1 cellular context compared by ENCODE assay signal in the genomic region with DNA sequence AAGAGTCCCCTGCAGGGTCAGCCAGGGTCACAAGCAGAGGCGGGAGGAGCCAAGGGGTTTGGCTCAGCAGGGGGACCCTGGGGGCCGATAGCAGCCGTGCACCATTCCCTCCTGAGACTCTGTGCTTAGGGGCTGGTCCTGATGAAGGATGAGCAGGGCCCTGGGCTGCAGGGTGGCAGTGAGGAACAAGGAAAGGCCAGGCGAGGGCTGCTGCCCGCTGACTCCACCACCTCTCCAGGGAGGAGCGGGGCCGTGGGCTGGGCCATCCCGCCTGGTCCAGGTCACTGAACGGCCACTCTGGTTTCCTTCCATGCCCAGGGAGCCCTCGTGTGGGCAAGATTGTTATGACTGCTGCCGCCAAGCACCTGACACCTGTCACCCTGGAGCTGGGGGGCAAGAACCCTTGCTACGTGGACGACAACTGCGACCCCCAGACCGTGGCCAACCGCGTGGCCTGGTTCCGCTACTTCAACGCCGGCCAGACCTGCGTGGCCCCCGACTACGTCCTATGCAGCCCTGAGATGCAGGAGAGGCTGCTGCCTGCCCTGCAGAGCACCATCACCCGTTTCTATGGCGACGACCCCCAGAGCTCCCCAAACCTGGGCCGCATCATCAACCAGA.
TF ChIP-seq lines count a peak whose summit lies in the region.

No MANE protein-coding gene starts in this region.

TF ChIP-seq in HepG2, 621 proteins besides CTCF, POLR2A, EP300 and RAD21 (continued from another document and continues in another):
- TF ChIP-seq, protein P1, sequence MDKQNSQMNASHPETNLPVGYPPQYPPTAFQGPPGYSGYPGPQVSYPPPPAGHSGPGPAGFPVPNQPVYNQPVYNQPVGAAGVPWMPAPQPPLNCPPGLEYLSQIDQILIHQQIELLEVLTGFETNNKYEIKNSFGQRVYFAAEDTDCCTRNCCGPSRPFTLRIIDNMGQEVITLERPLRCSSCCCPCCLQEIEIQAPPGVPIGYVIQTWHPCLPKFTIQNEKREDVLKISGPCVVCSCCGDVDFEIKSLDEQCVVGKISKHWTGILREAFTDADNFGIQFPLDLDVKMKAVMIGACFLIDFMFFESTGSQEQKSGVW (CRISPR knock-in tag; IDR thresholded peaks at IDR 0.05; ENCODE audit: borderline replicate concordance): no peak
- TF ChIP-seq RARA (CRISPR knock-in tag; IDR thresholded peaks at IDR 0.05) (peak; percentile 79), SMC3 (IDR thresholded peaks at IDR 0.05; ENCODE audit: low read length) (peak; percentile 46), RELA (CRISPR knock-in tag; IDR thresholded peaks at IDR 0.05) (no peak), IRX3 (CRISPR knock-in tag; IDR thresholded peaks at IDR 0.05; ENCODE audit: borderline replicate concordance, low read depth) (no peak), ZNF782 (CRISPR knock-in tag; IDR thresholded peaks at IDR 0.05; ENCODE audit: borderline replicate concordance) (no peak), SALL2 (CRISPR knock-in tag; IDR thresholded peaks at IDR 0.05) (no peak), ZNF749 (CRISPR knock-in tag; IDR thresholded peaks at IDR 0.05; ENCODE audit: borderline replicate concordance) (no peak), MED8 (CRISPR knock-in tag; IDR thresholded peaks at IDR 0.05; ENCODE audit: insufficient replicate concordance) (peak; percentile 36), SAP130 (CRISPR knock-in tag; IDR thresholded peaks at IDR 0.05; ENCODE audit: low read depth) (peak; percentile 25; the same call in 1 of the 2 replicates), ZNF768 (CRISPR knock-in tag; IDR thresholded peaks at IDR 0.05) (peak; percentile 81), NR2F6 (IDR thresholded peaks at IDR 0.05) (0 out of 2 replicates have a peak, but pooled peaks have one; percentile 3), NR2F6 (CRISPR knock-in tag; IDR thresholded peaks at IDR 0.05) (no peak; the same call in 1 of the 2 replicates), PAX8 (CRISPR knock-in tag; IDR thresholded peaks at IDR 0.05; ENCODE audit: borderline replicate concordance) (no peak), SOX6 (IDR thresholded peaks at IDR 0.05) (no peak), SOX6 (CRISPR knock-in tag; IDR thresholded peaks at IDR 0.05) (peak; percentile 24; the same call in 1 of the 2 replicates), ZBTB38 (CRISPR knock-in tag; IDR thresholded peaks at IDR 0.05) (0 out of 2 replicates have a peak, but pooled peaks have one; percentile 17), HNRNPL (IDR thresholded peaks at IDR 0.05; ENCODE audit: low read depth, low read length) (peak; percentile 68; the same call in 1 of the 2 replicates), ZEB1 (IDR thresholded peaks at IDR 0.05; ENCODE audit: insufficient replicate concordance, low read depth) (no peak), MTA1 (CRISPR knock-in tag; IDR thresholded peaks at IDR 0.05; ENCODE audit: borderline replicate concordance) (0 out of 2 replicates have a peak, but pooled peaks have one; percentile 18), SMYD3 (CRISPR knock-in tag; IDR thresholded peaks at IDR 0.05) (no peak), ZNF788 (CRISPR knock-in tag; IDR thresholded peaks at IDR 0.05; ENCODE audit: borderline replicate concordance) (0 out of 2 replicates have a peak, but pooled peaks have one; percentile 25), SSRP1 (CRISPR knock-in tag; IDR thresholded peaks at IDR 0.05) (0 out of 2 replicates have a peak, but pooled peaks have one; percentile 22), RXRA (CRISPR knock-in tag; IDR thresholded peaks at IDR 0.05) (peak; percentile 65; the same call in 1 of the 2 replicates), ZNF333 (CRISPR knock-in tag; IDR thresholded peaks at IDR 0.05; ENCODE audit: borderline replicate concordance) (peak; percentile 72; the same call in 1 of the 2 replicates), ZNF777 (CRISPR knock-in tag; IDR thresholded peaks at IDR 0.05) (no peak)
- TF ChIP-seq, protein P2, sequence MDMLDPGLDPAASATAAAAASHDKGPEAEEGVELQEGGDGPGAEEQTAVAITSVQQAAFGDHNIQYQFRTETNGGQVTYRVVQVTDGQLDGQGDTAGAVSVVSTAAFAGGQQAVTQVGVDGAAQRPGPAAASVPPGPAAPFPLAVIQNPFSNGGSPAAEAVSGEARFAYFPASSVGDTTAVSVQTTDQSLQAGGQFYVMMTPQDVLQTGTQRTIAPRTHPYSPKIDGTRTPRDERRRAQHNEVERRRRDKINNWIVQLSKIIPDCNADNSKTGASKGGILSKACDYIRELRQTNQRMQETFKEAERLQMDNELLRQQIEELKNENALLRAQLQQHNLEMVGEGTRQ (IDR thresholded peaks at IDR 0.05; ENCODE audit: low read depth, low read length): no peak
- TF ChIP-seq, protein P2 (CRISPR knock-in tag; IDR thresholded peaks at IDR 0.05; ENCODE audit: borderline replicate concordance): no peak
- TF ChIP-seq, protein P3, sequence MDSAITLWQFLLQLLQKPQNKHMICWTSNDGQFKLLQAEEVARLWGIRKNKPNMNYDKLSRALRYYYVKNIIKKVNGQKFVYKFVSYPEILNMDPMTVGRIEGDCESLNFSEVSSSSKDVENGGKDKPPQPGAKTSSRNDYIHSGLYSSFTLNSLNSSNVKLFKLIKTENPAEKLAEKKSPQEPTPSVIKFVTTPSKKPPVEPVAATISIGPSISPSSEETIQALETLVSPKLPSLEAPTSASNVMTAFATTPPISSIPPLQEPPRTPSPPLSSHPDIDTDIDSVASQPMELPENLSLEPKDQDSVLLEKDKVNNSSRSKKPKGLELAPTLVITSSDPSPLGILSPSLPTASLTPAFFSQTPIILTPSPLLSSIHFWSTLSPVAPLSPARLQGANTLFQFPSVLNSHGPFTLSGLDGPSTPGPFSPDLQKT (CRISPR knock-in tag; IDR thresholded peaks at IDR 0.05; ENCODE audit: borderline replicate concordance): no peak
- TF ChIP-seq, protein P4, sequence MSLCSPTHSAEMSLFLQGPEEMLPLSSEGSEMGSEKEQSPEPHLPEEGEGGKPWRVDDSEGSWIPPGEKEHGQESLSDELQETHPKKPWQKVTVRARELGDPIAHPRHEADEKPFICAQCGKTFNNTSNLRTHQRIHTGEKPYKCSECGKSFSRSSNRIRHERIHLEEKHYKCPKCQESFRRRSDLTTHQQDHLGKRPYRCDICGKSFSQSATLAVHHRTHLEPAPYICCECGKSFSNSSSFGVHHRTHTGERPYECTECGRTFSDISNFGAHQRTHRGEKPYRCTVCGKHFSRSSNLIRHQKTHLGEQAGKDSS (CRISPR knock-in tag; IDR thresholded peaks at IDR 0.05; ENCODE audit: borderline replicate concordance, low read depth): peak; percentile 39; the same call in 1 of the 2 replicates
- TF ChIP-seq, protein P5, sequence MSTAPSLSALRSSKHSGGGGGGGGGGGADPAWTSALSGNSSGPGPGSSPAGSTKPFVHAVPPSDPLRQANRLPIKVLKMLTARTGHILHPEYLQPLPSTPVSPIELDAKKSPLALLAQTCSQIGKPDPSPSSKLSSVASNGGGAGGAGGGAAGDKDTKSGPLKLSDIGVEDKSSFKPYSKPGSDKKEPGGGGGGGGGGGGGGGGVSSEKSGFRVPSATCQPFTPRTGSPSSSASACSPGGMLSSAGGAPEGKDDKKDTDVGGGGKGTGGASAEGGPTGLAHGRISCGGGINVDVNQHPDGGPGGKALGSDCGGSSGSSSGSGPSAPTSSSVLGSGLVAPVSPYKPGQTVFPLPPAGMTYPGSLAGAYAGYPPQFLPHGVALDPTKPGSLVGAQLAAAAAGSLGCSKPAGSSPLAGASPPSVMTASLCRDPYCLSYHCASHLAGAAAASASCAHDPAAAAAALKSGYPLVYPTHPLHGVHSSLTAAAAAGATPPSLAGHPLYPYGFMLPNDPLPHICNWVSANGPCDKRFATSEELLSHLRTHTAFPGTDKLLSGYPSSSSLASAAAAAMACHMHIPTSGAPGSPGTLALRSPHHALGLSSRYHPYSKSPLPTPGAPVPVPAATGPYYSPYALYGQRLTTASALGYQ (CRISPR knock-in tag; IDR thresholded peaks at IDR 0.05): no peak
- TF ChIP-seq, protein P6, sequence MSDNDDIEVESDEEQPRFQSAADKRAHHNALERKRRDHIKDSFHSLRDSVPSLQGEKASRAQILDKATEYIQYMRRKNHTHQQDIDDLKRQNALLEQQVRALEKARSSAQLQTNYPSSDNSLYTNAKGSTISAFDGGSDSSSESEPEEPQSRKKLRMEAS (IDR thresholded peaks at IDR 0.05): 0 out of 2 replicates have a peak, but pooled peaks have one; percentile 13
- TF ChIP-seq, protein P7, sequence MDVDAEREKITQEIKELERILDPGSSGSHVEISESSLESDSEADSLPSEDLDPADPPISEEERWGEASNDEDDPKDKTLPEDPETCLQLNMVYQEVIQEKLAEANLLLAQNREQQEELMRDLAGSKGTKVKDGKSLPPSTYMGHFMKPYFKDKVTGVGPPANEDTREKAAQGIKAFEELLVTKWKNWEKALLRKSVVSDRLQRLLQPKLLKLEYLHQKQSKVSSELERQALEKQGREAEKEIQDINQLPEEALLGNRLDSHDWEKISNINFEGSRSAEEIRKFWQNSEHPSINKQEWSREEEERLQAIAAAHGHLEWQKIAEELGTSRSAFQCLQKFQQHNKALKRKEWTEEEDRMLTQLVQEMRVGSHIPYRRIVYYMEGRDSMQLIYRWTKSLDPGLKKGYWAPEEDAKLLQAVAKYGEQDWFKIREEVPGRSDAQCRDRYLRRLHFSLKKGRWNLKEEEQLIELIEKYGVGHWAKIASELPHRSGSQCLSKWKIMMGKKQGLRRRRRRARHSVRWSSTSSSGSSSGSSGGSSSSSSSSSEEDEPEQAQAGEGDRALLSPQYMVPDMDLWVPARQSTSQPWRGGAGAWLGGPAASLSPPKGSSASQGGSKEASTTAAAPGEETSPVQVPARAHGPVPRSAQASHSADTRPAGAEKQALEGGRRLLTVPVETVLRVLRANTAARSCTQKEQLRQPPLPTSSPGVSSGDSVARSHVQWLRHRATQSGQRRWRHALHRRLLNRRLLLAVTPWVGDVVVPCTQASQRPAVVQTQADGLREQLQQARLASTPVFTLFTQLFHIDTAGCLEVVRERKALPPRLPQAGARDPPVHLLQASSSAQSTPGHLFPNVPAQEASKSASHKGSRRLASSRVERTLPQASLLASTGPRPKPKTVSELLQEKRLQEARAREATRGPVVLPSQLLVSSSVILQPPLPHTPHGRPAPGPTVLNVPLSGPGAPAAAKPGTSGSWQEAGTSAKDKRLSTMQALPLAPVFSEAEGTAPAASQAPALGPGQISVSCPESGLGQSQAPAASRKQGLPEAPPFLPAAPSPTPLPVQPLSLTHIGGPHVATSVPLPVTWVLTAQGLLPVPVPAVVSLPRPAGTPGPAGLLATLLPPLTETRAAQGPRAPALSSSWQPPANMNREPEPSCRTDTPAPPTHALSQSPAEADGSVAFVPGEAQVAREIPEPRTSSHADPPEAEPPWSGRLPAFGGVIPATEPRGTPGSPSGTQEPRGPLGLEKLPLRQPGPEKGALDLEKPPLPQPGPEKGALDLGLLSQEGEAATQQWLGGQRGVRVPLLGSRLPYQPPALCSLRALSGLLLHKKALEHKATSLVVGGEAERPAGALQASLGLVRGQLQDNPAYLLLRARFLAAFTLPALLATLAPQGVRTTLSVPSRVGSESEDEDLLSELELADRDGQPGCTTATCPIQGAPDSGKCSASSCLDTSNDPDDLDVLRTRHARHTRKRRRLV (CRISPR knock-in tag; IDR thresholded peaks at IDR 0.05): 0 out of 2 replicates have a peak, but pooled peaks have one; percentile 39
- TF ChIP-seq, protein P8, sequence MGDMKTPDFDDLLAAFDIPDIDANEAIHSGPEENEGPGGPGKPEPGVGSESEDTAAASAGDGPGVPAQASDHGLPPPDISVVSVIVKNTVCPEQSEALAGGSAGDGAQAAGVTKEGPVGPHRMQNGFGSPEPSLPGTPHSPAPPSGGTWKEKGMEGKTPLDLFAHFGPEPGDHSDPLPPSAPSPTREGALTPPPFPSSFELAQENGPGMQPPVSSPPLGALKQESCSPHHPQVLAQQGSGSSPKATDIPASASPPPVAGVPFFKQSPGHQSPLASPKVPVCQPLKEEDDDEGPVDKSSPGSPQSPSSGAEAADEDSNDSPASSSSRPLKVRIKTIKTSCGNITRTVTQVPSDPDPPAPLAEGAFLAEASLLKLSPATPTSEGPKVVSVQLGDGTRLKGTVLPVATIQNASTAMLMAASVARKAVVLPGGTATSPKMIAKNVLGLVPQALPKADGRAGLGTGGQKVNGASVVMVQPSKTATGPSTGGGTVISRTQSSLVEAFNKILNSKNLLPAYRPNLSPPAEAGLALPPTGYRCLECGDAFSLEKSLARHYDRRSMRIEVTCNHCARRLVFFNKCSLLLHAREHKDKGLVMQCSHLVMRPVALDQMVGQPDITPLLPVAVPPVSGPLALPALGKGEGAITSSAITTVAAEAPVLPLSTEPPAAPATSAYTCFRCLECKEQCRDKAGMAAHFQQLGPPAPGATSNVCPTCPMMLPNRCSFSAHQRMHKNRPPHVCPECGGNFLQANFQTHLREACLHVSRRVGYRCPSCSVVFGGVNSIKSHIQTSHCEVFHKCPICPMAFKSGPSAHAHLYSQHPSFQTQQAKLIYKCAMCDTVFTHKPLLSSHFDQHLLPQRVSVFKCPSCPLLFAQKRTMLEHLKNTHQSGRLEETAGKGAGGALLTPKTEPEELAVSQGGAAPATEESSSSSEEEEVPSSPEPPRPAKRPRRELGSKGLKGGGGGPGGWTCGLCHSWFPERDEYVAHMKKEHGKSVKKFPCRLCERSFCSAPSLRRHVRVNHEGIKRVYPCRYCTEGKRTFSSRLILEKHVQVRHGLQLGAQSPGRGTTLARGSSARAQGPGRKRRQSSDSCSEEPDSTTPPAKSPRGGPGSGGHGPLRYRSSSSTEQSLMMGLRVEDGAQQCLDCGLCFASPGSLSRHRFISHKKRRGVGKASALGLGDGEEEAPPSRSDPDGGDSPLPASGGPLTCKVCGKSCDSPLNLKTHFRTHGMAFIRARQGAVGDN (CRISPR knock-in tag; IDR thresholded peaks at IDR 0.05): peak; percentile 54
- TF ChIP-seq, protein P9, sequence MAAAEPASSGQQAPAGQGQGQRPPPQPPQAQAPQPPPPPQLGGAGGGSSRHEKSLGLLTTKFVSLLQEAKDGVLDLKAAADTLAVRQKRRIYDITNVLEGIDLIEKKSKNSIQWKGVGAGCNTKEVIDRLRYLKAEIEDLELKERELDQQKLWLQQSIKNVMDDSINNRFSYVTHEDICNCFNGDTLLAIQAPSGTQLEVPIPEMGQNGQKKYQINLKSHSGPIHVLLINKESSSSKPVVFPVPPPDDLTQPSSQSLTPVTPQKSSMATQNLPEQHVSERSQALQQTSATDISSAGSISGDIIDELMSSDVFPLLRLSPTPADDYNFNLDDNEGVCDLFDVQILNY (CRISPR knock-in tag; conservative IDR thresholded peaks at IDR 0.05): no peak
